Comparison of ENCODE assay signal across 26 cellular contexts in genomic region chr9:124004608-124005007, GRCh38. TPM values are rescaled to one million over a fixed set of nuclear protein-coding genes. Genes with fewer than 3 reads are reported as not detected.
"Had no signal": no experiment of that assay in that cellular context is flagged by ENCODE, and none has a peak within 500 bp of the region (broad histone marks: within the 10 kb centered on the region; RNA-seq: fewer than 3 reads in every experiment).

No MANE protein-coding gene starts in this region.

- ATAC-seq: activated naive CD4-positive, alpha-beta T cell treated with anti-CD3 and anti-CD28 coated beads, Interleukin-2, amount 50 U/mL, for 72 hours; activated T-cell treated with anti-CD3 and anti-CD28 coated beads, Interleukin-2, amount 50 U/mL, for 72 hours had no signal

- H3K36me3 ChIP-seq: adrenal gland, prostate gland, right atrium auricular region, thyroid gland, WERI-Rb-1 had no signal

- H3K27ac Mint-ChIP-seq: activated naive CD4-positive, alpha-beta T cell treated with anti-CD3 and anti-CD28 coated beads, Interleukin-2, amount 50 U/mL, for 72 hours; activated T-cell treated with anti-CD3 and anti-CD28 coated beads, Interleukin-2, amount 50 U/mL, for 72 hours; mesothelial cell of epicardium; nephron progenitor cell had no signal

- H3K4me3 Mint-ChIP-seq: activated T-cell treated with anti-CD3 and anti-CD28 coated beads, Interleukin-2, amount 50 U/mL, for 72 hours; mesothelial cell of epicardium; nephron progenitor cell had no signal

- DNase-seq: activated CD4-positive, alpha-beta T cell treated with anti-CD3 and anti-CD28 coated beads for 1 hour; activated CD8-positive, alpha-beta memory T cell treated with anti-CD3 and anti-CD28 coated beads for 24 hours; activated CD8-positive, alpha-beta memory T cell treated with anti-CD3 and anti-CD28 coated beads, Interleukin-2, amount 50 U/mL, for 48 hours; activated effector memory CD4-positive, alpha-beta T cell treated with anti-CD3 and anti-CD28 coated beads, Interleukin-2, amount 50 U/mL, for 16 hours; activated T-cell treated with anti-CD3 and anti-CD28 coated beads, Interleukin-2, amount 50 U/mL, for 72 hours; adrenal gland; cerebellar nuclear complex; cortex of kidney; hypothalamus; islet precursor cell; nephron progenitor cell; stimulated activated CD4-positive, alpha-beta T cell treated with anti-CD3 and anti-CD28 coated beads, Interleukin-12 subunit alpha, Interleukin-12 subunit beta, amount 100 ng/mL, for 4 hours; stimulated activated CD4-positive, alpha-beta T cell treated with anti-CD3 and anti-CD28 coated beads, Interleukin-1b, Interleukin-23, amount 100 ng/mL, for 48 hours; stimulated activated naive CD4-positive, alpha-beta T cell treated with Interleukin-2 at 50 U/mL for 16 hours; thyroid gland; WERI-Rb-1 had no signal

- H3K36me3 Mint-ChIP-seq: mesothelial cell of epicardium had no signal

- H3K4me1 ChIP-seq: prostate gland had no signal

- H3K27ac ChIP-seq: adrenal gland, prostate gland, right atrium auricular region, thyroid gland, WERI-Rb-1 had no signal

- H3K9me3 Mint-ChIP-seq: activated naive CD4-positive, alpha-beta T cell treated with anti-CD3 and anti-CD28 coated beads, Interleukin-2, amount 50 U/mL, for 72 hours; activated T-cell treated with anti-CD3 and anti-CD28 coated beads, Interleukin-2, amount 50 U/mL, for 72 hours; mesothelial cell of epicardium; nephron progenitor cell had no signal

- H3K4me3 ChIP-seq: adrenal gland, lung, prostate gland, right atrium auricular region, thyroid gland had no signal

RNA-seq across cellular contexts. Expression of gene LHX2, which starts 7.0 kb away (rescaled TPM):
- total RNA-seq: activated naive CD4-positive, alpha-beta T cell treated with anti-CD3 and anti-CD28 coated beads, Interleukin-2, amount 50 U/mL, for 72 hours; activated T-cell treated with anti-CD3 and anti-CD28 coated beads, Interleukin-2, amount 50 U/mL, for 72 hours; bronchial epithelial cell; mesothelial cell of epicardium; osteoblast; subcutaneous adipose tissue; thyroid gland; urinary bladder had no signal
- polyA plus RNA-seq: esophagus, urinary bladder had no signal
